1 cellular context compared by ENCODE assay signal in the genomic region with DNA sequence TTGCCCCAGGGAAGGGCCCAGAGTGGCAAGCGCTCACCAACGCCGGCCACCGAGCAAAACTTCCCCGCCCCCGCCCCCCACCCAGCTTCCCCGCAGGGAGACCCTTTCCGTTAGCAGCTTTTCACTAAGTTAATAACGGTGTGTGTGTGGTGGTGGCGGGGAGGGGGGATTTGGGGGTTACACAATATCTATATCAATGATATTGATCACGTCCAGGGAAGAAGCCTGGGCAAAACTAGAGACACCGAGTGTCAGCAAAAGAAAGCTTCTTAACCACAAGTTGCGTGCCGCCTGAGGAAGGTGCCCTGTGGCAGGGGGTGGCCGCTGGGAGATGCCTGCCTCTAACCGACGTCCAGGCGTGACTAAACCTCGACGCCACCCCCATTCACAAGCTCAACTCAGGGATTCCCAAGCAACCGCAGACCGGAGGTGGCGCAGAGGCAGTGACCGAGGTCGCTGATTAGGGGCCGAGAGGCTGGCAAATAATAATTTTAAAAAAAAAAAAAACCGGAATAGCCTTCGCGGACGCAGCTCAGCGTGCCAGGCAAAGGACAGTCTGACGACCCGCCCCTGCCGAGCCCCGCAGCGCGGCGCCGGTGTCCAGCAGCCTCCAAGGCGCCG.
TF ChIP-seq lines count a peak whose summit lies in the region.

No MANE protein-coding gene starts in this region.

TF ChIP-seq in HEK293, 187 proteins besides CTCF, POLR2A, EP300 and RAD21 (continued from another document):
- TF ChIP-seq, protein P1, sequence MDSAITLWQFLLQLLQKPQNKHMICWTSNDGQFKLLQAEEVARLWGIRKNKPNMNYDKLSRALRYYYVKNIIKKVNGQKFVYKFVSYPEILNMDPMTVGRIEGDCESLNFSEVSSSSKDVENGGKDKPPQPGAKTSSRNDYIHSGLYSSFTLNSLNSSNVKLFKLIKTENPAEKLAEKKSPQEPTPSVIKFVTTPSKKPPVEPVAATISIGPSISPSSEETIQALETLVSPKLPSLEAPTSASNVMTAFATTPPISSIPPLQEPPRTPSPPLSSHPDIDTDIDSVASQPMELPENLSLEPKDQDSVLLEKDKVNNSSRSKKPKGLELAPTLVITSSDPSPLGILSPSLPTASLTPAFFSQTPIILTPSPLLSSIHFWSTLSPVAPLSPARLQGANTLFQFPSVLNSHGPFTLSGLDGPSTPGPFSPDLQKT (IDR thresholded peaks at IDR 0.05; ENCODE audit: borderline replicate concordance, low read depth, low read length), result no peak
- TF ChIP-seq ZNF157 (tag by site-specific recombination; IDR thresholded peaks at IDR 0.05), result no peak
- TF ChIP-seq ZBTB48 (tag by site-specific recombination; IDR thresholded peaks at IDR 0.05), result peak; percentile 24; the same call in 1 of the 2 replicates
